22 cellular contexts compared by ENCODE assay signal in the genomic region with DNA sequence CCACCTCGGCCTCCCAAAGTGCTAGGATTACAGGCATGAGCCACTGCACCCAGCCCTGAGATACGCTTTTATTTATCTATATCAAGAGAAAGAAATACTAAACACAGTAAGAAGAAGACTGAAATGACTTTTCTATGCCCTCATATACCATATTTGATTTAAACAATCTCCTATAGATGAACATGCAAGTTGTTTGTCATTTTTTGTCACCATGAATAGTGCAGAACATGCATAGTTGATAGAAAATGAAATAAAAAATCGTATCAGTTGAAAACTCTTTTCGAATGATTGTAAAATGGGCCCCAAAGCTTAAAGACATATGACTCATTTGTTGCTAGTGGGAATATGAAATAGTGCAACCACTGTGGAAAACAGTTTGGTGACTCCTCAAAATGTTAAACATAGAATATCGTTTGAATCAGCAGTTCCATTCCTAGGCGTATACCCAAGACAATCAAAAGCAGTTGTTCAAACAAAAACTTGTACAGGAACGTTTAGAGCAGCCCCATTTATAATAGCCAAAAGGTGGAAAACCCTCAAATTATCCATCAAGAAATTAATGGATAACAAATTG.
A peak's percentile ranks its signal among the peaks of the same experiment; 100 is the strongest.
DNase-seq lines count a peak whose midpoint lies in the region; ATAC-seq, FAIRE-seq and TF ChIP-seq lines count a peak whose summit lies in the region.
"Had no signal": no experiment of that assay in that cellular context is flagged by ENCODE, and none has a peak within 500 bp of the region (broad histone marks: within the 10 kb centered on the region; RNA-seq: fewer than 3 reads in every experiment).

No MANE protein-coding gene starts in this region.

- no peak for TF ChIP-seq CTCF in astrocyte of the spinal cord (IDR thresholded peaks at IDR 0.05; ENCODE audit: low read depth, low read length)
- no peak for TF ChIP-seq CTCF in HepG2 (CRISPR knock-in tag; IDR thresholded peaks at IDR 0.05)
- no peak for TF ChIP-seq CTCF in body of pancreas (IDR thresholded peaks at IDR 0.05)

- BruUV-seq in HepG2 (replicated peaks; lab: Mats Ljungman, UMichigan) = no TSS peak

- no peaks in the 10 kb centered on the region for H3K36me3 ChIP-seq in HepG2 (replicated peaks in 1 of 2; ENCODE audit: control insufficient read depth in 1 of 2, insufficient read depth in 2 of 2, low read length in 2 of 2)
- no peaks in the 10 kb centered on the region for H3K36me3 ChIP-seq in body of pancreas (replicated peaks in 1 of 2; ENCODE audit: insufficient read depth in 1 of 2, low read depth in 2 of 2)
- H3K36me3 ChIP-seq in small intestine (ENCODE audit: control insufficient read depth in 2 of 2, insufficient read depth in 2 of 2, low read length in 2 of 2) = no peaks in the 10 kb centered on the region
- H3K36me3 ChIP-seq: right lobe of liver had no signal

- no peaks in the 10 kb centered on the region for H3K79me2 ChIP-seq in HepG2 (ENCODE audit: insufficient read depth, low read length)

- in situ Hi-C loops in astrocyte of the spinal cord (cut with HindIII; ENCODE audit: low sequenced_read_pairs) = no loop called here
- in situ Hi-C loops in HepG2 (cut with HindIII; ENCODE audit: extremely low pct_ligation_motif_present, low pct_unique_long_range_greater_than_20kb) = no loop called here

- FAIRE-seq in H54 (lab: Jason Lieb, UNC) (peak; percentile 82), HepG2 (lab: Jason Lieb, UNC) (no peak), small intestine (lab: Jason Lieb, UNC) (no peak)
- FAIRE-seq: endometrium, islet of Langerhans, TTC549 had no signal

- H3K9me3 ChIP-seq in HepG2 (ENCODE audit: low read length) (no peaks in the 10 kb centered on the region), body of pancreas (no peaks in the 10 kb centered on the region), small intestine (ENCODE audit: control insufficient read depth, low read depth) (no peaks in the 10 kb centered on the region)
- H3K9me3 ChIP-seq: right lobe of liver, testis had no signal

- no peak overlapping the region for H3K4me2 ChIP-seq in HepG2 (ENCODE audit: low read depth, low read length)

- TF ChIP-seq POLR2A in H54 (IDR thresholded peaks at IDR 0.05; ENCODE audit: low read depth, low read length) (no peak), HepG2 (IDR thresholded peaks at IDR 0.05; ENCODE audit: insufficient read depth in 1 of 2, low read depth in 2 of 2, low read length in 2 of 2) (no peak), body of pancreas (IDR thresholded peaks at IDR 0.05) (no peak)

- H4K20me1 ChIP-seq in HepG2 (ENCODE audit: insufficient read depth, low read length) = no peaks in the 10 kb centered on the region

- H2AFZ ChIP-seq in HepG2 (ENCODE audit: low read length) = no peak overlapping the region

- no peak for TF ChIP-seq RAD21 in HepG2 (CRISPR knock-in tag; IDR thresholded peaks at IDR 0.05)

- ATAC-seq in HepG2 (no peak), body of pancreas (no peak)
- ATAC-seq: left ventricle myocardium superior had no signal

- 8% methylated on average over 7 of the region's 7 CpGs for WGBS in HepG2 (ENCODE audit: low lambda C conversion rate)
- 61% methylated on average over 7 of the region's 7 CpGs for WGBS in body of pancreas, 2 donors
- 64 to 77% (median 72%) methylated on average over 7 of the region's 7 CpGs for WGBS in small intestine, 3 donors

- H3K4me1 ChIP-seq in HepG2 (ENCODE audit: insufficient read depth, low read length) (no peaks in the 10 kb centered on the region), body of pancreas (no peaks in the 10 kb centered on the region), small intestine (ENCODE audit: control insufficient read depth in 2 of 2, insufficient read depth in 1 of 2, low read depth in 1 of 2, low read length in 1 of 2) (peaks cover 3 to 4% of the 10 kb centered on the region in 2 donors)
- H3K4me1 ChIP-seq: right lobe of liver had no signal

- POLR2A ChIA-PET in HepG2 (lab: Yijun Ruan, JAX) = no interaction called here

- no peak overlapping the region for H3K9ac ChIP-seq in HepG2 (ENCODE audit: insufficient read depth, low read depth, low read length)

- H3K4me3 ChIP-seq in astrocyte of the spinal cord (ENCODE audit: low read depth, low read length) (no peak overlapping the region), HepG2 (replicated peaks in 1 of 3; ENCODE audit: insufficient read depth in 1 of 3, low read depth in 2 of 3, low read length in 3 of 3) (no peak overlapping the region), body of pancreas (no peak overlapping the region), small intestine (ENCODE audit: low read depth in 1 of 2, low read length in 2 of 2) (no peak overlapping the region)
- H3K4me3 ChIP-seq: right lobe of liver, testis had no signal

- DNase-seq in NOMO-1 treated with DMSO at 0.1 percent for 48 hours (lab: John Stamatoyannopoulos, UW; ENCODE audit: unreplicated experiment) = peak; percentile 17
- no peak for DNase-seq in NOMO-1 (lab: John Stamatoyannopoulos, UW; ENCODE audit: unreplicated experiment in 2 of 2)
- DNase-seq in H54 (ENCODE audit: insufficient read length, low spot score) = no peak
- DNase-seq in astrocyte of the spinal cord (ENCODE audit: low read depth, low spot score) = peak; percentile 50
- DNase-seq in HepG2 (ENCODE audit: low spot score) = no peak
- no peak for DNase-seq in NCI-H2227 treated with DMSO at 0.1 percent for 48 hours (lab: John Stamatoyannopoulos, UW)
- no peak for DNase-seq in body of pancreas
- no peak for DNase-seq in small intestine
- DNase-seq: aorta; GOT3; left ventricle myocardium superior; NCI-H1105 treated with DMSO at 0.1 percent for 48 hours; NCI-H2029 treated with DMSO at 0.1 percent for 48 hours; NCI-H226; NCI-H748 treated with DMSO at 0.1 percent for 48 hours; right lobe of liver; stimulated activated naive CD4-positive, alpha-beta T cell treated with Interleukin-2 at 50 U/mL for 16 hours; testis had no signal

- TF ChIP-seq EP300 in HepG2 (IDR thresholded peaks at IDR 0.05; ENCODE audit: low read depth in 2 of 2, low read length in 2 of 2) (no peak), HepG2 (CRISPR knock-in tag; IDR thresholded peaks at IDR 0.05; ENCODE audit: borderline replicate concordance) (no peak)

- intact Hi-C loops in HepG2 (cut with micrococcal nuclease; ENCODE audit: unreplicated experiment) (no loop called here), body of pancreas (cut with DNase I) (no loop called here)

- no peak overlapping the region for H3K27ac ChIP-seq in HepG2 (ENCODE audit: extremely low read length, insufficient read depth, low read length)
- no peak overlapping the region for H3K27ac ChIP-seq in body of pancreas
- no peak overlapping the region for H3K27ac ChIP-seq in small intestine (ENCODE audit: low read depth in 1 of 2, low read length in 1 of 2)
- H3K27ac ChIP-seq: right lobe of liver, RWPE1, testis had no signal

- H3K27me3 ChIP-seq in HepG2 (ENCODE audit: control insufficient read depth in 1 of 2, insufficient read depth in 2 of 2, low read length in 2 of 2) (peaks cover 1 to 3% of the 10 kb centered on the region in 2 experiments; a peak in 1 of 5 replicates), body of pancreas (no peaks in the 10 kb centered on the region), small intestine (ENCODE audit: control insufficient read depth in 2 of 2, insufficient read depth in 2 of 2, low read length in 2 of 2) (no peaks in the 10 kb centered on the region)
- H3K27me3 ChIP-seq: right lobe of liver, testis had no signal

- CTCF ChIA-PET in HepG2 (lab: Yijun Ruan, JAX; ENCODE audit: low intra/inter-chr PET ratio, low total read pairs) = no interaction called here

TF ChIP-seq in HepG2, 621 proteins besides CTCF, POLR2A, EP300 and RAD21:
- TF ChIP-seq RFX5 (IDR thresholded peaks at IDR 0.05; ENCODE audit: low read depth, low read length) = 0 out of 2 replicates have a peak, but pooled peaks have one; percentile 43
- TF ChIP-seq PHF21A (CRISPR knock-in tag; IDR thresholded peaks at IDR 0.05) = no peak
TF ChIP-seq in HepG2: peak in this region for 1.

Comparison
In these comparisons a context has a peak if more than half of its experiments do, and no peak if none do; other contexts are left out.
1. DNase-seq: peak in NOMO-1 treated with DMSO at 0.1 percent for 48 hours (single experiment) and astrocyte of the spinal cord (single experiment); none in NOMO-1 (0 of 2), H54 (single experiment), HepG2 (single experiment), NCI-H2227 treated with DMSO at 0.1 percent for 48 hours (single experiment), body of pancreas (0 of 4) and small intestine (single experiment).